ENCODE assay signal across 19 cellular contexts in the genomic region with DNA sequence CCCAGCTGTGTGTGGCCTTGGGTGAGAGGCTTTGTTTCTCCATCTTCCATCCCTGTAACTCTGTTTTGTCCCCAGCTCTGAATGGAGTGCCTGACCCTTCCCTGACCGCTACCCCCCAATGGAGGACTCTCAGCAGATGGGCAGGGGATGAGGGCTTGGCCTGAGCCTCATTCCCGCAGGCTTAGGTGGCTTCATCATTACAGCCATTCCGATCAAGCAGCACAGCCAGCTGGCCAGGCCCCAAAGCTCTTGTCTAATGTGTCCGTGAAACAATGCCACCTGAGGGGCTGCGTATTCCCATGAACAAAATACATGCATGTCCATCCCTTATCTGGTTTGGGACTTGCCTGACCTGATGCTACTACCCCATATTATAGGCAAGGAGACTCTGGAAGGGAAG. TPM values are rescaled to one million over a fixed set of nuclear protein-coding genes. Genes with fewer than 3 reads are reported as not detected.
DNase-seq lines count a peak whose midpoint lies in the region; ATAC-seq and TF ChIP-seq lines count a peak whose summit lies in the region.
"Had no signal": no experiment of that assay in that cellular context is flagged by ENCODE, and none has a peak within 500 bp of the region (broad histone marks: within the 10 kb centered on the region; RNA-seq: fewer than 3 reads in every experiment).

No MANE protein-coding gene starts in this region.

- H3K4me3 ChIP-seq in mesodermal cell (ENCODE audit: extremely low read depth, insufficient read depth, low read length, poor library complexity, severe bottlenecking): no peak overlapping the region
- H3K4me3 ChIP-seq: GM12878, heart left ventricle, mucosa of descending colon, pancreas, vagina had no signal

- H3K27ac ChIP-seq in cingulate gyrus (ENCODE audit: low read depth, low read length) (peak overlapping the region; percentile 14), mesodermal cell (ENCODE audit: low read depth, low read length, severe bottlenecking) (peak overlapping the region; percentile 18)
- H3K27ac ChIP-seq: heart left ventricle, pancreas, vagina had no signal

- peaks cover 27% of the 10 kb centered on the region for H3K4me1 Mint-ChIP-seq in type B pancreatic cell (ENCODE audit: unreplicated experiment)

- H3K36me3 ChIP-seq in mesodermal cell (ENCODE audit: control insufficient read depth, insufficient read depth, low read length): peaks cover 4% of the 10 kb centered on the region
- H3K36me3 ChIP-seq: heart left ventricle, pancreas, vagina had no signal

- no peaks in the 10 kb centered on the region for H3K9me3 Mint-ChIP-seq in type B pancreatic cell
- H3K9me3 Mint-ChIP-seq: activated CD4-positive, alpha-beta memory T cell treated with anti-CD3 and anti-CD28 coated beads, Interleukin-2, amount 10 ng/mL, durations not matched to agents 7 days and 5 days; CD8-positive, alpha-beta memory T cell had no signal

- H3K36me3 Mint-ChIP-seq in type B pancreatic cell: no peaks in the 10 kb centered on the region
- H3K36me3 Mint-ChIP-seq: CD8-positive, alpha-beta memory T cell had no signal

- ATAC-seq in left ventricle myocardium superior: no peak
- no peak for ATAC-seq in Right ventricle myocardium inferior
- ATAC-seq in GM21515 (IDR thresholded peaks at IDR 0.05; ENCODE audit: unreplicated experiment): no peak
- no peak for ATAC-seq in GM18873 (IDR thresholded peaks at IDR 0.05; ENCODE audit: low FRiP score, unreplicated experiment)
- ATAC-seq: GM12878, heart left ventricle, mucosa of descending colon, pancreas had no signal

- TF ChIP-seq CTCF in type B pancreatic cell (conservative IDR thresholded peaks at IDR 0.05): no peak

- DNase-seq in left ventricle myocardium superior (peak; percentile 55), Right ventricle myocardium inferior (ENCODE audit: missing footprints) (no peak), type B pancreatic cell (ENCODE audit: extremely low spot score, unreplicated experiment) (no peak), SIG-M5 (lab: John Stamatoyannopoulos, UW) (no peak)
- DNase-seq: activated CD4-positive, alpha-beta memory T cell treated with anti-CD3 and anti-CD28 coated beads, Interleukin-2, amount 10 ng/mL, durations not matched to agents 7 days and 5 days; CD8-positive, alpha-beta memory T cell; KBM-7; kidney; NCI-H345; stimulated activated naive CD4-positive, alpha-beta T cell had no signal

- WGBS in mesodermal cell (ENCODE audit: insufficient coverage in 2 of 2), 2 experiments: 83 to 90% methylated on average over 4 of the region's 5 CpGs

- peaks cover 9% of the 10 kb centered on the region for H3K27me3 Mint-ChIP-seq in type B pancreatic cell

- intact Hi-C loops in left ventricle myocardium superior (cut with micrococcal nuclease) (no loop called here), Right ventricle myocardium inferior (cut with DNase I) (no loop called here)

- H3K4me1 ChIP-seq in mesodermal cell (ENCODE audit: control insufficient read depth, insufficient read depth, low read length, poor library complexity, severe bottlenecking): peaks cover 28% of the 10 kb centered on the region

- H3K9me3 ChIP-seq in mesodermal cell (ENCODE audit: control insufficient read depth, low read length): no peaks in the 10 kb centered on the region
- H3K9me3 ChIP-seq: heart left ventricle, mucosa of descending colon, pancreas, vagina had no signal

- H3K27ac Mint-ChIP-seq in type B pancreatic cell: peak overlapping the region; percentile 72
- H3K27ac Mint-ChIP-seq: activated CD4-positive, alpha-beta memory T cell treated with anti-CD3 and anti-CD28 coated beads, Interleukin-2, amount 10 ng/mL, durations not matched to agents 7 days and 5 days; CD8-positive, alpha-beta memory T cell had no signal

- H3K4me3 Mint-ChIP-seq in type B pancreatic cell: peak overlapping the region; percentile 44
- H3K4me3 Mint-ChIP-seq: activated CD4-positive, alpha-beta memory T cell treated with anti-CD3 and anti-CD28 coated beads, Interleukin-2, amount 10 ng/mL, durations not matched to agents 7 days and 5 days; CD8-positive, alpha-beta memory T cell had no signal

RNA-seq across cellular contexts. Expression of gene CDC42EP2, which starts 3.9 kb away (rescaled TPM):
- total RNA-seq in left ventricle myocardium superior (13.0 TPM), Right ventricle myocardium inferior (16.7 TPM), type B pancreatic cell (ENCODE audit: low replicate concordance) (9.4 and 12.9 TPM in 2 replicates)
- polyA plus RNA-seq in mesodermal cell (2013, experiment 1 of 2): 14.7 TPM
- polyA plus RNA-seq in mesodermal cell (2013, experiment 2 of 2): 8.1 TPM
- polyA plus RNA-seq: CD8-positive, alpha-beta memory T cell had no signal

RNA-seq across cellular contexts. Expression of gene DPF2, which starts 22.9 kb away (rescaled TPM):
- total RNA-seq in left ventricle myocardium superior (53.9 TPM), Right ventricle myocardium inferior (51.6 TPM), type B pancreatic cell (ENCODE audit: low replicate concordance) (64.7 and 85.5 TPM in 2 replicates)
- polyA plus RNA-seq in mesodermal cell (2013, experiment 1 of 2): 81.1 TPM
- polyA plus RNA-seq in mesodermal cell (2013, experiment 2 of 2): 73.7 TPM

RNA-seq across cellular contexts. Expression of gene TIGD3, which starts 43.8 kb away (rescaled TPM):
- total RNA-seq in left ventricle myocardium superior: 0.97 TPM
- 0.54 TPM for total RNA-seq in Right ventricle myocardium inferior
- 0.81 TPM for polyA plus RNA-seq in mesodermal cell (2013, experiment 1 of 2)
- 0.40 TPM for polyA plus RNA-seq in mesodermal cell (2013, experiment 2 of 2)
- total RNA-seq in type B pancreatic cell (ENCODE audit: low replicate concordance): 1.2 and 1.3 TPM in 2 replicates
- total RNA-seq: vagina had no signal

RNA-seq across cellular contexts. Expression of gene POLA2, which starts 49.0 kb away (rescaled TPM):
- 3.5 TPM for total RNA-seq in left ventricle myocardium superior
- total RNA-seq in Right ventricle myocardium inferior: 2.9 TPM
- 26.9 TPM for polyA plus RNA-seq in mesodermal cell (2013, experiment 1 of 2)
- polyA plus RNA-seq in mesodermal cell (2013, experiment 2 of 2): 25.7 TPM
- total RNA-seq in type B pancreatic cell (ENCODE audit: low replicate concordance): 18.4 and 32.4 TPM in 2 replicates
